In the genomic region with DNA sequence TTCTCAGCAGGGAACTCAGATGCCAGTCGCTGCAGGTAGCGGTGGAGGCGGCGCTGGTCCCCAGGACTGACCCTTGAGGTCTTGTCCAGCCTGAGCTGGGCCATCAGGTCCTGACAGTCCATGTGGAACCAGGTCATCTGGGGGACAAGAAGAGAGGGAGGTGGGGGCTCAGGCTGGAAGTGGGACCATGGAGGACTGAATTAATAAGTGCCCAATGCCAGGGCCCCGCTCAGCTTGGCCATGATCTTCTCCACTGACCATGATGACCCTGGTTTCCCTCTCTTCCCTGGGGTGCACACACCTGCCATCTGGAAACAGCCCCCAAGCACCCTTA, we compare ENCODE assay signal across 19 cellular contexts. TPM values are rescaled to one million over a fixed set of nuclear protein-coding genes. Genes with fewer than 3 reads are reported as not detected.
DNase-seq lines count a peak whose midpoint lies in the region; ATAC-seq and TF ChIP-seq lines count a peak whose summit lies in the region.
"Had no signal": no experiment of that assay in that cellular context is flagged by ENCODE, and none has a peak within 500 bp of the region (broad histone marks: within the 10 kb centered on the region; RNA-seq: fewer than 3 reads in every experiment).

No MANE protein-coding gene starts in this region.

- no peak for DNase-seq in left ventricle myocardium inferior
- DNase-seq in left ventricle myocardium superior, result no peak
- DNase-seq in brain microvascular endothelial cell, result peak; percentile 12
- DNase-seq in nephron progenitor cell, result no peak
- no peak for DNase-seq in tibial artery
- DNase-seq in DMS79 (lab: John Stamatoyannopoulos, UW), result no peak
- DNase-seq in BE2C, result no peak
- DNase-seq: 8988T; Calu3; CD8-positive, alpha-beta T cell; DND-41; EL; GOT3; H9 had no signal

- H3K36me3 Mint-ChIP-seq in nephron progenitor cell (ENCODE audit: low read depth), result no peaks in the 10 kb centered on the region
- H3K36me3 Mint-ChIP-seq: CD8-positive, alpha-beta T cell had no signal

- H3K9me3 Mint-ChIP-seq in nephron progenitor cell, result no peaks in the 10 kb centered on the region
- H3K9me3 Mint-ChIP-seq: CD8-positive, alpha-beta T cell; H9 had no signal

- peak overlapping the region; percentile 32 for H3K27ac Mint-ChIP-seq in nephron progenitor cell
- H3K27ac Mint-ChIP-seq: CD8-positive, alpha-beta T cell; H9 had no signal

- no peak overlapping the region for H3K4me3 ChIP-seq in left ventricle myocardium inferior
- H3K4me3 ChIP-seq in brain microvascular endothelial cell (ENCODE audit: low read depth, low read length), result no peak overlapping the region
- no peak overlapping the region for H3K4me3 ChIP-seq in tibial artery
- no peak overlapping the region for H3K4me3 ChIP-seq in BE2C (ENCODE audit: low read depth, low read length)
- H3K4me3 ChIP-seq: BLaER1 treated with 17β-estradiol and CSF1 and Interleukin-3, amounts not matched to agents 10 nM and 100 nM; GM12878 had no signal

- intact Hi-C loops in left ventricle myocardium inferior (cut with micrococcal nuclease) (no loop called here), left ventricle myocardium superior (cut with micrococcal nuclease) (no loop called here), tibial artery (cut with DNase I; ENCODE audit: low total_unique reads) (no loop called here)

- in situ Hi-C loops in brain microvascular endothelial cell (cut with HindIII; ENCODE audit: low pct_ligation_motif_present, low sequenced_read_pairs), result no loop called here

- H3K4me1 ChIP-seq in left ventricle myocardium inferior, result peaks cover 36% of the 10 kb centered on the region
- H3K4me1 ChIP-seq in tibial artery, result peaks cover 0 to 66% (median 49%) of the 10 kb centered on the region in 4 donors
- peaks cover 4% of the 10 kb centered on the region; the same call in 1 of the 2 replicates for H3K4me1 ChIP-seq in BE2C

- no peak overlapping the region for H3K4me3 Mint-ChIP-seq in nephron progenitor cell
- H3K4me3 Mint-ChIP-seq: CD8-positive, alpha-beta T cell; H9 had no signal

- H3K36me3 ChIP-seq in left ventricle myocardium inferior (no peaks in the 10 kb centered on the region), brain microvascular endothelial cell (replicated peaks) (peaks cover 28% of the 10 kb centered on the region), tibial artery (no peaks in the 10 kb centered on the region), BE2C (no peaks in the 10 kb centered on the region)
- H3K36me3 ChIP-seq: BLaER1 treated with 17β-estradiol and CSF1 and Interleukin-3, amounts not matched to agents 10 nM and 100 nM had no signal

- no peak for ATAC-seq in left ventricle myocardium superior
- ATAC-seq: CD8-positive, alpha-beta T cell; GM12878; HepG2 had no signal

- H3K27me3 Mint-ChIP-seq in nephron progenitor cell (ENCODE audit: low read depth, poor library complexity), result peaks cover 40% of the 10 kb centered on the region

- peaks cover 13% of the 10 kb centered on the region for H3K4me1 Mint-ChIP-seq in nephron progenitor cell

- H3K9me3 ChIP-seq in left ventricle myocardium inferior (replicated peaks) (no peaks in the 10 kb centered on the region), tibial artery (no peaks in the 10 kb centered on the region), BE2C (no peaks in the 10 kb centered on the region)
- H3K9me3 ChIP-seq: BLaER1 treated with 17β-estradiol and CSF1 and Interleukin-3, amounts not matched to agents 10 nM and 100 nM had no signal

- H3K27me3 ChIP-seq in left ventricle myocardium inferior (ENCODE audit: low read depth), result no peaks in the 10 kb centered on the region
- H3K27me3 ChIP-seq in brain microvascular endothelial cell (replicated peaks), result no peaks in the 10 kb centered on the region
- no peaks in the 10 kb centered on the region for H3K27me3 ChIP-seq in tibial artery
- no peaks in the 10 kb centered on the region for H3K27me3 ChIP-seq in BE2C
- H3K27me3 ChIP-seq: BLaER1 treated with 17β-estradiol and CSF1 and Interleukin-3, amounts not matched to agents 10 nM and 100 nM had no signal

- TF ChIP-seq CTCF in left ventricle myocardium inferior (IDR thresholded peaks at IDR 0.05; ENCODE audit: borderline replicate concordance), result no peak
- TF ChIP-seq CTCF in brain microvascular endothelial cell (IDR thresholded peaks at IDR 0.05; ENCODE audit: low read depth, low read length, missing control alignments), result no peak
- TF ChIP-seq CTCF in nephron progenitor cell (IDR thresholded peaks at IDR 0.05), result no peak
- TF ChIP-seq CTCF in tibial artery (IDR thresholded peaks at IDR 0.05), result no peak
- TF ChIP-seq CTCF in BE2C (IDR thresholded peaks at IDR 0.05; ENCODE audit: low read depth, low read length), result no peak

- peak overlapping the region; percentile 79 for H3K27ac ChIP-seq in left ventricle myocardium inferior (replicated peaks)
- no peak overlapping the region for H3K27ac ChIP-seq in brain microvascular endothelial cell
- peak overlapping the region; percentile 78 to 82 for H3K27ac ChIP-seq in tibial artery
- H3K27ac ChIP-seq: BLaER1 treated with 17β-estradiol and CSF1 and Interleukin-3, amounts not matched to agents 10 nM and 100 nM had no signal

RNA-seq across cellular contexts. Expression of gene KIAA1755, which starts 47.0 kb away (rescaled TPM):
- total RNA-seq in left ventricle myocardium inferior, result 7.1 TPM
- total RNA-seq in left ventricle myocardium superior, result 5.3 TPM
- polyA plus RNA-seq in BE2C (2012; ENCODE audit: insufficient read depth, insufficient read length, low read depth), result not detected
- total RNA-seq: A673; Calu3; CD8-positive, alpha-beta T cell; G401; GM12878 had no signal
- polyA plus RNA-seq: GM12878, HepG2 had no signal

RNA-seq across cellular contexts. Expression of gene TGM2, which starts 48.5 kb away (rescaled TPM):
- 846 TPM for total RNA-seq in left ventricle myocardium inferior
- total RNA-seq in left ventricle myocardium superior, result 473 TPM
- polyA plus RNA-seq in BE2C (2012; ENCODE audit: insufficient read depth, insufficient read length, low read depth), result 1.5 TPM
- total RNA-seq: CD8-positive, alpha-beta T cell had no signal
